8 cellular contexts compared by ENCODE assay signal in genomic region chr15:68818088-68818670, GRCh38. TPM values are rescaled to one million over a fixed set of nuclear protein-coding genes. Genes with fewer than 3 reads are reported as not detected.
DNase-seq lines count a peak whose midpoint lies in the region; ATAC-seq and TF ChIP-seq lines count a peak whose summit lies in the region.

No MANE protein-coding gene starts in this region.

- POLR2A ChIA-PET in activated CD4-positive, alpha-beta T cell treated with anti-CD3 and anti-CD28 coated beads, Interleukin-2, amount 10 ng/mL, durations not matched to agents 7 days and 5 days (lab: Charles Lee): interaction anchor here (0.7 to 1.0 kb wide), 2 partner anchors 23 to 30 kb away, joined by 3 read pairs; no protein-coding TSS in a partner anchor

- H3K27ac ChIP-seq in liver (ENCODE audit: low read depth in 1 of 2, low read length in 2 of 2): peak overlapping the region; percentile 98 to 99

- no peak for TF ChIP-seq RAD21 in liver (IDR thresholded peaks at IDR 0.05)

- peaks cover 26% of the 10 kb centered on the region for H3K36me3 Mint-ChIP-seq in activated CD4-positive, alpha-beta T cell treated with anti-CD3 and anti-CD28 coated beads, Interleukin-2, amount 10 ng/mL, durations not matched to agents 7 days and 5 days (ENCODE audit: low read depth)

- peak overlapping the region; percentile 90 for H3K4me3 Mint-ChIP-seq in activated CD4-positive, alpha-beta T cell treated with anti-CD3 and anti-CD28 coated beads, Interleukin-2, amount 10 ng/mL, durations not matched to agents 7 days and 5 days

- H3K36me3 ChIP-seq in liver (ENCODE audit: control insufficient read depth in 4 of 4, insufficient read depth in 3 of 4, low read depth in 1 of 4, low read length in 3 of 4): no peaks in the 10 kb centered on the region

- no peaks in the 10 kb centered on the region for H3K9me3 Mint-ChIP-seq in activated CD4-positive, alpha-beta T cell treated with anti-CD3 and anti-CD28 coated beads, Interleukin-2, amount 10 ng/mL, durations not matched to agents 7 days and 5 days

- peak overlapping the region; percentile 50 to 94 (median 87) for H3K4me3 ChIP-seq in liver (ENCODE audit: low read depth in 1 of 3, low read length in 3 of 3)

- CTCF ChIA-PET in activated CD4-positive, alpha-beta T cell treated with anti-CD3 and anti-CD28 coated beads, Interleukin-2, amount 10 ng/mL, durations not matched to agents 7 days and 5 days (lab: Charles Lee): interaction anchor here (1.7 to 1.9 kb wide), 2 partner anchors 23 to 62 kb away, joined by 3 to 5 read pairs; no protein-coding TSS in a partner anchor

- peak overlapping the region; percentile 55 to 85 for H3K9ac ChIP-seq in liver (ENCODE audit: low read depth in 1 of 2, low read length in 2 of 2)

- peaks cover 46% of the 10 kb centered on the region for H3K4me1 Mint-ChIP-seq in activated CD4-positive, alpha-beta T cell treated with anti-CD3 and anti-CD28 coated beads, Interleukin-2, amount 10 ng/mL, durations not matched to agents 7 days and 5 days

- under 1% methylated on average over 59 of the region's 59 CpGs for WGBS in liver

- peak overlapping the region; percentile 80 for H3K27ac Mint-ChIP-seq in activated CD4-positive, alpha-beta T cell treated with anti-CD3 and anti-CD28 coated beads, Interleukin-2, amount 10 ng/mL, durations not matched to agents 7 days and 5 days

- in situ Hi-C loops in ACHN (cut with HindIII; ENCODE audit: low pct_ligation_motif_present, low pct_unique_long_range_greater_than_20kb, low sequenced_read_pairs): no loop called here

- peak; percentile 67 for DNase-seq in ACHN
- DNase-seq in GM19238 (ENCODE audit: insufficient read length, low spot score): peak; percentile 61
- peak; percentile 80 for DNase-seq in NCI-H2227 (lab: John Stamatoyannopoulos, UW; ENCODE audit: unreplicated experiment)
- peak; percentile 65 for DNase-seq in activated CD4-positive, alpha-beta T cell treated with anti-CD3 and anti-CD28 coated beads, Interleukin-2, amount 10 ng/mL, durations not matched to agents 7 days and 5 days
- DNase-seq in dermis blood vessel endothelial cell: peak; percentile 85
- DNase-seq in stimulated activated CD4-positive, alpha-beta T cell treated with anti-CD3 and anti-CD28 coated beads, Interleukin-4, amount 100 ng/mL, for 24 hours: peak; percentile 65

- no peak for TF ChIP-seq CTCF in liver (IDR thresholded peaks at IDR 0.05; ENCODE audit: low read depth, low read length, missing input control)

- no peaks in the 10 kb centered on the region for H3K27me3 Mint-ChIP-seq in activated CD4-positive, alpha-beta T cell treated with anti-CD3 and anti-CD28 coated beads, Interleukin-2, amount 10 ng/mL, durations not matched to agents 7 days and 5 days

- H3K27me3 ChIP-seq in liver (ENCODE audit: control insufficient read depth in 4 of 4, insufficient read depth in 4 of 4, low read length in 3 of 4): no peaks in the 10 kb centered on the region

- H3K4me1 ChIP-seq in liver (ENCODE audit: control insufficient read depth in 4 of 4, insufficient read depth in 4 of 4, low read length in 3 of 4): peaks cover 10 to 24% (median 20%) of the 10 kb centered on the region in 4 donors

- no peak for ATAC-seq in GM18873 (IDR thresholded peaks at IDR 0.05; ENCODE audit: low FRiP score, unreplicated experiment)

- no peaks in the 10 kb centered on the region for H3K9me3 ChIP-seq in liver (ENCODE audit: control insufficient read depth in 4 of 4, low read length in 3 of 4)

TF ChIP-seq in liver, 16 proteins besides CTCF, POLR2A, EP300 and RAD21:
- TF ChIP-seq HNF4A (conservative IDR thresholded peaks at IDR 0.05) (no peak), NR2F2 (IDR thresholded peaks at IDR 0.05) (no peak), JUND (IDR thresholded peaks at IDR 0.05) (no peak), ZBTB33 (IDR thresholded peaks at IDR 0.05) (no peak), EGR1 (IDR thresholded peaks at IDR 0.05; ENCODE audit: low read depth in 2 of 2) (peak in 1 of 2 donors; percentile 37), ATF3 (IDR thresholded peaks at IDR 0.05) (no peak), GABPA (IDR thresholded peaks at IDR 0.05 in 1 of 2, conservative IDR thresholded peaks at IDR 0.05 in 1 of 2) (no peak), SP1 (IDR thresholded peaks at IDR 0.05) (peak; percentile 4), RXRA (IDR thresholded peaks at IDR 0.05) (no peak), REST (IDR thresholded peaks at IDR 0.05) (no peak), TAF1 (conservative IDR thresholded peaks at IDR 0.05) (peak; percentile 32), YY1 (IDR thresholded peaks at IDR 0.05) (peak; percentile 84), HNF4G (IDR thresholded peaks at IDR 0.05) (no peak), FOXA1 (IDR thresholded peaks at IDR 0.05) (no peak), MAX (IDR thresholded peaks at IDR 0.05) (no peak), FOXA2 (IDR thresholded peaks at IDR 0.05) (no peak)
TF ChIP-seq in liver: peak in this region for 4.

RNA-seq across cellular contexts. Expression of gene ANP32A, which starts 2.5 kb away (rescaled TPM):
- 100 to 1,000 TPM; 219 to 286 TPM for total RNA-seq in activated CD4-positive, alpha-beta T cell treated with anti-CD3 and anti-CD28 coated beads, Interleukin-2, amount 10 ng/mL, durations not matched to agents 7 days and 5 days
- total RNA-seq in dermis blood vessel endothelial cell (68.2 and 119 TPM in 2 replicates), liver (10 to 100 TPM; 30.5 to 45.8 TPM)
- polyA plus RNA-seq in liver: 10 to 100 TPM; 33.0 to 60.4 TPM
